Comparison of ENCODE assay signal across 8 cellular contexts in the genomic region with DNA sequence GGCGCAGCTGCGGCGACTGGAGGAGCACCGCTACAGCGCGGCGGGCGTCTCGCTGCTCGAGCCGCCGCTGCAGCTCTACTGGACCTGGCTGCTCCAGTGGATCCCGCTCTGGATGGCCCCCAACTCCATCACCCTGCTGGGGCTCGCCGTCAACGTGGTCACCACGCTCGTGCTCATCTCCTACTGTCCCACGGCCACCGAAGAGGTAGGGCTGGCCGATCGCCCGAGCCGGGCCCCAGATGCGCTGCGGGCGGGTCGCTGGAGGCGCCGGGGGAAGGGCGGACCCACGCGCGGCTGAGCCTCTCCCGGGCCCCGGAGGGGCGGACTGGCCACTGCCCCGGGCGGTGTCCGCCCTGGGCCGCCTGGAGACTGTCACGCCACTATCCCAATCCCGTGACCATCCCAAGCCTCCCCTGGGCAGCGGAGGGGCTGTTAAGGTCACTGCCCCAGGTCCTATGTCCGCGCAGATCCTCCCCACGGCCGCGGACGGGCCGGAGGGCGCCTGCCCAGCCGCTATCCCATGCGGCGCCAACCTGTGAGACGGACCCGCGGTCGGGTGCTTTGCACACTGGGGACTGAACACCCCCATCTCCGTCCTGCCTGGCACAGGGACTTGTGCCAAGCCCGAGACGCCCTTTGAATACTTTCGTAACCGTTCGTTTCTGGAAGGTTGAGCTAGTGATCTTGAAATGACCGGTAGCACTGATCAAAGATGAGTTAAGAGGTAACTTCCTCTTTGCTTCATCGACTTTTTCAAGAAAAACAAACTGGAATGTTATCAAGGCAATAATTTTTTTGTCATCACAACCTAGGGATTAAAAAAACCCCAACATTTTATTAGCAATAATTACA. TPM values are rescaled to one million over a fixed set of nuclear protein-coding genes. Genes with fewer than 3 reads are reported as not detected.
DNase-seq lines count a peak whose midpoint lies in the region; TF ChIP-seq lines count a peak whose summit lies in the region.

No MANE protein-coding gene starts in this region.

- no peak for TF ChIP-seq EP300 in suprapubic skin (IDR thresholded peaks at IDR 0.05)

- H3K36me3 ChIP-seq in esophagus (ENCODE audit: control insufficient read depth in 2 of 2, insufficient read depth in 2 of 2, low read length in 1 of 2) (no peaks in the 10 kb centered on the region), mesodermal cell (ENCODE audit: control insufficient read depth, insufficient read depth, low read length) (no peaks in the 10 kb centered on the region), suprapubic skin (no peaks in the 10 kb centered on the region)

- DNase-seq in activated T-cell treated with anti-CD3 and anti-CD28 coated beads for 1 hour (ENCODE audit: low read depth) (peak; percentile 5), activated T-cell treated with anti-CD3 and anti-CD28 coated beads for 4 hours (no peak), HCEC 1CT (peak; percentile 32), Kasumi-1 (lab: John Stamatoyannopoulos, UW) (peak; percentile 37 to 70), suprapubic skin (ENCODE audit: low spot score in 2 of 2) (peak; percentile 80 to 85)
- peak; percentile 59 for DNase-seq in activated CD4-positive, CD25-positive, alpha-beta regulatory T cell treated with anti-CD3 and anti-CD28 coated beads, Interleukin-2, amount 50 U/mL, for 72 hours

- no peaks in the 10 kb centered on the region for H3K9me3 ChIP-seq in esophagus (ENCODE audit: control insufficient read depth in 2 of 2, insufficient read depth in 1 of 2, low read depth in 1 of 2, low read length in 1 of 2)
- H3K9me3 ChIP-seq in mesodermal cell (ENCODE audit: control insufficient read depth, low read length): no peaks in the 10 kb centered on the region
- no peaks in the 10 kb centered on the region for H3K9me3 ChIP-seq in suprapubic skin

- H3K4me1 ChIP-seq in esophagus (ENCODE audit: control insufficient read depth in 2 of 2, insufficient read depth in 2 of 2, low read length in 1 of 2) (peaks cover 0 to 3% of the 10 kb centered on the region in 2 donors), mesodermal cell (ENCODE audit: control insufficient read depth, insufficient read depth, low read length, poor library complexity, severe bottlenecking) (no peaks in the 10 kb centered on the region), suprapubic skin (peaks cover 55% of the 10 kb centered on the region)

- 0% methylated on average over 59 to 67 of the region's 67 CpGs for WGBS in esophagus, 2 donors
- 0 to 1% methylated on average over 46 to 60 of the region's 67 CpGs for WGBS in mesodermal cell (ENCODE audit: insufficient coverage in 2 of 2), 2 experiments
- 0% methylated on average over 25 of the region's 67 CpGs for WGBS in suprapubic skin

- peak overlapping the region; percentile 87 to 93 for H3K27ac ChIP-seq in esophagus (ENCODE audit: low read depth in 2 of 2, low read length in 1 of 2)
- H3K27ac ChIP-seq in mesodermal cell (ENCODE audit: low read depth, low read length, severe bottlenecking): no peak overlapping the region
- peak overlapping the region; percentile 94 for H3K27ac ChIP-seq in suprapubic skin

- TF ChIP-seq CTCF in suprapubic skin (IDR thresholded peaks at IDR 0.05): no peak

- peak in 1 of 2 donors; percentile 12 for TF ChIP-seq POLR2A in suprapubic skin (IDR thresholded peaks at IDR 0.05)

- H3K4me3 ChIP-seq in esophagus (ENCODE audit: low read depth in 1 of 2, low read length in 2 of 2) (peak overlapping the region; percentile 93 to 98), mesodermal cell (ENCODE audit: extremely low read depth, insufficient read depth, low read length, poor library complexity, severe bottlenecking) (peak overlapping the region; percentile 75), suprapubic skin (peak overlapping the region; percentile 97)

- H3K27me3 ChIP-seq in esophagus (ENCODE audit: control insufficient read depth in 1 of 2, insufficient read depth in 2 of 2, low read length in 2 of 2) (no peaks in the 10 kb centered on the region), suprapubic skin (no peaks in the 10 kb centered on the region)

RNA-seq across cellular contexts. Expression of gene CHPT1, which starts 0.7 kb away (rescaled TPM):
- 10 to 100 TPM; 19.1 to 21.9 TPM for polyA plus RNA-seq in esophagus
- 19.0 TPM for polyA plus RNA-seq in mesodermal cell (2013, experiment 1 of 2)
- 21.2 TPM for polyA plus RNA-seq in mesodermal cell (2013, experiment 2 of 2)
- 100 to 1,000 TPM in 1 of 4 donors, 10 to 100 TPM in 3; 54.6 to 125 (median 75.5) TPM for total RNA-seq in suprapubic skin

RNA-seq across cellular contexts. Expression of gene SYCP3, which starts 41.1 kb away (rescaled TPM):
- polyA plus RNA-seq in esophagus: under 1 TPM; 0.07 to 0.33 TPM
- polyA plus RNA-seq in mesodermal cell (2013, experiment 1 of 2): 0.44 TPM
- not detected for polyA plus RNA-seq in mesodermal cell (2013, experiment 2 of 2)
- under 1 TPM in 1 of 4 donors, not detected in 3; 0.24 TPM for total RNA-seq in suprapubic skin
